ENCODE assay signal across 14 cellular contexts in genomic region chr9:88680041-88680440, GRCh38.
A peak's percentile ranks its signal among the peaks of the same experiment; 100 is the strongest.
DNase-seq lines count a peak whose midpoint lies in the region; TF ChIP-seq lines count a peak whose summit lies in the region.
"Had no signal": no experiment of that assay in that cellular context is flagged by ENCODE, and none has a peak within 500 bp of the region (broad histone marks: within the 10 kb centered on the region; RNA-seq: fewer than 3 reads in every experiment).

No MANE protein-coding gene starts in this region.

- TF ChIP-seq CTCF in cardiac fibroblast (IDR thresholded peaks at IDR 0.05; ENCODE audit: low read depth, low read length) (no peak), fibroblast of the aortic adventitia (IDR thresholded peaks at IDR 0.05; ENCODE audit: insufficient read depth, low read length) (no peak)

- H3K9me3 ChIP-seq in GM23248 (ENCODE audit: low read depth): no peaks in the 10 kb centered on the region
- H3K9me3 ChIP-seq in skeletal muscle satellite cell (replicated peaks; ENCODE audit: low read length): no peaks in the 10 kb centered on the region
- H3K9me3 ChIP-seq: A549, MG63 had no signal

- H3K9ac ChIP-seq in GM23248: no peak overlapping the region
- no peak overlapping the region for H3K9ac ChIP-seq in skeletal muscle satellite cell (ENCODE audit: low read depth, low read length)

- H3K4me1 ChIP-seq in GM23248 (ENCODE audit: insufficient read depth) (no peaks in the 10 kb centered on the region), skeletal muscle satellite cell (ENCODE audit: control insufficient read depth, insufficient read depth, low read length) (peaks cover 14% of the 10 kb centered on the region)
- H3K4me1 ChIP-seq: A549 had no signal

- peak; percentile 4 for DNase-seq in GM23248
- peak; percentile 57 to 81 for DNase-seq in cardiac fibroblast (ENCODE audit: low read depth in 2 of 2)
- DNase-seq in fibroblast of the aortic adventitia (ENCODE audit: low read depth): peak; percentile 55
- DNase-seq in activated CD4-positive, alpha-beta T cell treated with anti-CD3 and anti-CD28 coated beads, Interleukin-2, amount 50 U/mL, for 48 hours: no peak
- DNase-seq in DMS79 treated with DMSO at 0.1 percent for 48 hours (lab: John Stamatoyannopoulos, UW): no peak
- DNase-seq in stimulated activated CD4-positive, alpha-beta T cell treated with anti-CD3 and anti-CD28 coated beads, Interleukin-4, amount 100 ng/mL, for 24 hours: no peak
- no peak for DNase-seq in COLO668 (lab: John Stamatoyannopoulos, UW; ENCODE audit: unreplicated experiment)
- DNase-seq: CD8-positive, alpha-beta memory T cell; MG63; NCI-H1105; NCI-H1694 treated with DMSO at 0.1 percent for 48 hours had no signal

- H2AFZ ChIP-seq in GM23248: peak overlapping the region; percentile 26; the same call in 1 of the 2 replicates

- no peak overlapping the region for H3K4me2 ChIP-seq in GM23248 (ENCODE audit: unreplicated experiment)
- H3K4me2 ChIP-seq in skeletal muscle satellite cell (ENCODE audit: low read length): peak overlapping the region; percentile 22
- H3K4me2 ChIP-seq: A549 had no signal

- no peaks in the 10 kb centered on the region for H3K27me3 ChIP-seq in GM23248 (replicated peaks; ENCODE audit: insufficient read depth)
- no peaks in the 10 kb centered on the region for H3K27me3 ChIP-seq in skeletal muscle satellite cell (ENCODE audit: control insufficient read depth, insufficient read depth, low read length)
- H3K27me3 ChIP-seq: MG63 had no signal

- H3K27ac ChIP-seq in GM23248: no peak overlapping the region
- H3K27ac ChIP-seq: A549, RWPE1 had no signal

- no peak overlapping the region for H3K4me3 ChIP-seq in GM23248
- no peak overlapping the region for H3K4me3 ChIP-seq in cardiac fibroblast (replicated peaks in 1 of 2; ENCODE audit: low read depth in 2 of 2, low read length in 2 of 2)
- H3K4me3 ChIP-seq in fibroblast of the aortic adventitia (ENCODE audit: low read depth, low read length): no peak overlapping the region
- peak overlapping the region; percentile 33 for H3K4me3 ChIP-seq in skeletal muscle satellite cell (ENCODE audit: low read length)
- H3K4me3 ChIP-seq: A549, MG63 had no signal

- no peaks in the 10 kb centered on the region for H3K36me3 ChIP-seq in GM23248 (ENCODE audit: low read depth)
- no peaks in the 10 kb centered on the region for H3K36me3 ChIP-seq in skeletal muscle satellite cell (ENCODE audit: insufficient read depth, low read length)
- H3K36me3 ChIP-seq: MG63 had no signal

- H3K79me2 ChIP-seq in GM23248 (ENCODE audit: insufficient read depth): no peaks in the 10 kb centered on the region

- H4K20me1 ChIP-seq in GM23248 (ENCODE audit: insufficient read depth): no peaks in the 10 kb centered on the region

- H3K9me2 ChIP-seq in GM23248 (ENCODE audit: insufficient read depth): no peaks in the 10 kb centered on the region

- H3F3A ChIP-seq in GM23248 (ENCODE audit: insufficient read depth): no peaks in the 10 kb centered on the region

- 93 to 98% methylated on average over 5 of the region's 5 CpGs for WGBS in GM23248 (ENCODE audit: low coverage in 1 of 2, low lambda C conversion rate in 2 of 2, missing lambda C conversion rate in 2 of 2), 2 experiments

- in situ Hi-C loops in GM23248 (cut with MboI): no loop called here

Comparison
In these comparisons a context has a peak if more than half of its experiments do, and no peak if none do; other contexts are left out.
1. DNase-seq: peak in GM23248 (single experiment), cardiac fibroblast (2 of 2) and fibroblast of the aortic adventitia (single experiment); none in activated CD4-positive, alpha-beta T cell treated with anti-CD3 and anti-CD28 coated beads, Interleukin-2, amount 50 U/mL, for 48 hours (0 of 2), DMS79 treated with DMSO at 0.1 percent for 48 hours (single experiment), stimulated activated CD4-positive, alpha-beta T cell treated with anti-CD3 and anti-CD28 coated beads, Interleukin-4, amount 100 ng/mL, for 24 hours (single experiment) and COLO668 (single experiment).